ENCODE assay signal across 13 cellular contexts in the genomic region with DNA sequence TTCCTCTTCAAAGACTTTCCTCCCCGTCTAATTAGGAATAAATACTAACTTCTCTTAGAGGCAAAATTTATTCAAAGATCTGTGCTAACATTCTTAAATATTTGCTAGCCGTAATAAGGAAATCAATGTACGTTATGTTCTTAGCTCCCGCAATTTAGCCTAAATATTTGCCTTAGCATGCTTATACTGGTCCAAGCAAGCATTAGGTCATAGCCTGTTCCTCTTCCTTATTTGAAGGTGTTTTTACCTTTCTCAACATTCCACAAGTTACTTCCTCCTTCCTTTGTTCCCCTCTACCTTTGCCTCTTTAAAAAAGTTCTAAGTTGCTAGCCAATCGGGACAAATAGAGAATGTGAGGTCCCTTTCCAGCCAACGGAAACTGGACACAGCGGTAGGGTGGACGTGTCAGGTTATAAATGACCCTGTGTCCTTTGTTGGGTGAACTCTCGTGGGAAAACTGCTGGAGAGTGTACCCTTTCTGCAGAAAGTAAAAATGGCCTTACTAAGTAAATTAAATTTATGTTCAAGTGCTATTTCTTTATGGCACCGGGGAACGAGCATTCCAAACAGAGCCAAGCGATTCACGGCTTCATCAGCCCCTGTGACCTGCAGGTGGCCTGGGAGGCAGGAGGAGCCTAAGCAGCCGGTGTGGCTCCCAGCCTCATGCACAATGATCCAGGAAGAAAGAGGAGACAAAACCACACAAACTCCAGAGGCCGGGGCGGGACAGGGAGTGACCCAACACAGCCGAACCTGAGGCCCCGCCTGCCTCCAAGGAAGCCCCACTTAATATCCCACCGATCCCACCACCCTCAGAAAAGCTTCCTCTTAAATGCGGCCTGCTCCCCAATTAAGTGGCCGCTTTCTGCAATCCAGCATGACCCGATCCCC.
A peak's percentile ranks its signal among the peaks of the same experiment; 100 is the strongest.
DNase-seq lines count a peak whose midpoint lies in the region; ATAC-seq and TF ChIP-seq lines count a peak whose summit lies in the region.
"Had no signal": no experiment of that assay in that cellular context is flagged by ENCODE, and none has a peak within 500 bp of the region (broad histone marks: within the 10 kb centered on the region; RNA-seq: fewer than 3 reads in every experiment).

No MANE protein-coding gene starts in this region.

- H3K4me3 ChIP-seq in H7 (ENCODE audit: insufficient read depth, low read depth, low read length), result no peak overlapping the region
- H3K4me3 ChIP-seq in retinal pigment epithelial cell (ENCODE audit: low read length), result no peak overlapping the region
- H3K4me3 ChIP-seq: SK-N-MC had no signal

- TF ChIP-seq CTCF in brain (conservative IDR thresholded peaks at IDR 0.05), result no peak
- peak; percentile 9 for TF ChIP-seq CTCF in retinal pigment epithelial cell (conservative IDR thresholded peaks at IDR 0.05; ENCODE audit: low read depth, low read length)

- H3K27me3 ChIP-seq in H7 (ENCODE audit: control insufficient read depth, insufficient read depth, low read length), result no peaks in the 10 kb centered on the region
- H3K27me3 ChIP-seq: BE2C had no signal

- H3K36me3 Mint-ChIP-seq in brain, result peaks cover 52% of the 10 kb centered on the region

- peaks cover 70% of the 10 kb centered on the region for H3K4me1 Mint-ChIP-seq in brain

- peaks cover 15% of the 10 kb centered on the region for H3K36me3 ChIP-seq in H7 (replicated peaks; ENCODE audit: control insufficient read depth, insufficient read depth, low read length)

- H3K27ac Mint-ChIP-seq in brain, result peak overlapping the region; percentile 27 to 96 (median 75)
- H3K27ac Mint-ChIP-seq: activated naive CD4-positive, alpha-beta T cell treated with anti-CD3 and anti-CD28 coated beads for 36 hours had no signal

- DNase-seq in H7 (peak; percentile 80), kidney tubule cell (ENCODE audit: low spot score) (peak; percentile 26), retinal pigment epithelial cell (ENCODE audit: low read depth) (no peak), NCI-H1694 (lab: John Stamatoyannopoulos, UW) (no peak), NCI-H187 treated with DMSO at 0.1 percent for 48 hours (lab: John Stamatoyannopoulos, UW) (no peak)
- DNase-seq: activated naive CD4-positive, alpha-beta T cell treated with anti-CD3 and anti-CD28 coated beads for 36 hours; BE2C; NCI-H2029 treated with DMSO at 0.1 percent for 48 hours; stimulated activated CD4-positive, alpha-beta T cell treated with anti-CD3 and anti-CD28 coated beads, Interleukin-1b, Interleukin-23, amount 100 ng/mL, for 48 hours had no signal

- peaks cover 0 to 3% (median 0%) of the 10 kb centered on the region in 5 experiments for H3K9me3 Mint-ChIP-seq in brain
- H3K9me3 Mint-ChIP-seq: activated naive CD4-positive, alpha-beta T cell treated with anti-CD3 and anti-CD28 coated beads for 36 hours had no signal

- H3K4me3 Mint-ChIP-seq in brain, result no peak overlapping the region
- H3K4me3 Mint-ChIP-seq: activated naive CD4-positive, alpha-beta T cell treated with anti-CD3 and anti-CD28 coated beads for 36 hours had no signal

- H3K27me3 Mint-ChIP-seq in brain, result no peaks in the 10 kb centered on the region

- ATAC-seq in GM18517 (IDR thresholded peaks at IDR 0.05; ENCODE audit: unreplicated experiment) (no peak), GM21619 (IDR thresholded peaks at IDR 0.05; ENCODE audit: unreplicated experiment) (no peak)

Comparison
In these comparisons a context has a peak if more than half of its experiments do, and no peak if none do; other contexts are left out.
1. DNase-seq: peak in H7 (single experiment) and kidney tubule cell (single experiment); none in retinal pigment epithelial cell (single experiment), NCI-H1694 (single experiment) and NCI-H187 treated with DMSO at 0.1 percent for 48 hours (single experiment).